20 cellular contexts compared by ENCODE assay signal in the genomic region with DNA sequence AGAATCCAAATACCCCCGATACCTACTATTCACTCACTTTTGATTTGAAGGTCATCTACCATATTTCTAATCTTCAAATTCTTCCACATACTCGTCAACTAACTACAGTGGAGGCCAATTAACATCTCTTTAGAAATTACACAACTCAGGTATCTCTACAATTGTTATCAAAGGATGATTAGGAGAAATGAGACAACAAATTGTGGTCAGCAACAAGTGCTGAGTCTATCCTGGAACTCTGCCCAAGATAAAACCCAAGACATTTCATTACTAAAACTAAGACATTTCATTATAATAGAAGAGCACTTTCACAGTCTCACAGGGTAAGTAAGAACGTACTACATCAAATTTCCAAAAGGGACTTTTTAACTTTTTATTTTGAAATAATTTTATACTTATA.
DNase-seq lines count a peak whose midpoint lies in the region; ATAC-seq and TF ChIP-seq lines count a peak whose summit lies in the region.
"Had no signal": no experiment of that assay in that cellular context is flagged by ENCODE, and none has a peak within 500 bp of the region (broad histone marks: within the 10 kb centered on the region; RNA-seq: fewer than 3 reads in every experiment).

No MANE protein-coding gene starts in this region.

- H3K4me1 Mint-ChIP-seq in GM23338 = peaks cover 11% of the 10 kb centered on the region
- peaks cover 4 to 9% (median 5%) of the 10 kb centered on the region in 7 donors for H3K4me1 Mint-ChIP-seq in naive thymus-derived CD4-positive, alpha-beta T cell
- peaks cover 24% of the 10 kb centered on the region for H3K4me1 Mint-ChIP-seq in activated CD4-positive, alpha-beta T cell treated with anti-CD3 and anti-CD28 coated beads for 36 hours

- H3K27me3 Mint-ChIP-seq in GM23338 (ENCODE audit: insufficient read depth, low read depth, poor library complexity) = no peaks in the 10 kb centered on the region
- H3K27me3 Mint-ChIP-seq in naive thymus-derived CD4-positive, alpha-beta T cell = no peaks in the 10 kb centered on the region
- no peaks in the 10 kb centered on the region for H3K27me3 Mint-ChIP-seq in activated CD4-positive, alpha-beta T cell treated with anti-CD3 and anti-CD28 coated beads for 36 hours
- H3K27me3 Mint-ChIP-seq: B cell; CD4-positive, CD25-positive, alpha-beta regulatory T cell had no signal

- H3K27me3 ChIP-seq in GM23338 (ENCODE audit: insufficient read depth) = no peaks in the 10 kb centered on the region
- no peaks in the 10 kb centered on the region for H3K27me3 ChIP-seq in naive thymus-derived CD4-positive, alpha-beta T cell (ENCODE audit: control insufficient read depth in 2 of 2, insufficient read depth in 2 of 2, low read length in 2 of 2)
- H3K27me3 ChIP-seq: BLaER1 had no signal

- H2AFZ ChIP-seq in GM23338 = no peak overlapping the region

- ATAC-seq in GM23338 (no peak), GM21619 (IDR thresholded peaks at IDR 0.05; ENCODE audit: unreplicated experiment) (no peak), HG02973 (IDR thresholded peaks at IDR 0.05; ENCODE audit: unreplicated experiment) (no peak)
- ATAC-seq in naive thymus-derived CD4-positive, alpha-beta T cell = peak; percentile 36
- no peak for ATAC-seq in activated CD4-positive, alpha-beta T cell treated with anti-CD3 and anti-CD28 coated beads for 36 hours
- ATAC-seq: CD8-positive, alpha-beta T cell; GM12878 had no signal

- POLR2A ChIA-PET in naive thymus-derived CD4-positive, alpha-beta T cell (lab: Charles Lee) = no interaction called here
- POLR2A ChIA-PET in activated CD4-positive, alpha-beta T cell treated with anti-CD3 and anti-CD28 coated beads for 36 hours (lab: Charles Lee) = no interaction called here

- H3K9me2 ChIP-seq in GM23338 (ENCODE audit: insufficient read depth) = no peaks in the 10 kb centered on the region

- DNase-seq in GM23338 (ENCODE audit: low spot score) = no peak
- peak; percentile 38 for DNase-seq in NCI-H226
- DNase-seq in astrocyte of the hippocampus (ENCODE audit: low read depth, low spot score) = peak; percentile 9
- no peak for DNase-seq in naive thymus-derived CD4-positive, alpha-beta T cell
- no peak for DNase-seq in activated CD4-positive, alpha-beta T cell treated with anti-CD3 and anti-CD28 coated beads for 36 hours
- no peak for DNase-seq in NCI-H748 (lab: John Stamatoyannopoulos, UW; ENCODE audit: unreplicated experiment)
- DNase-seq: Caco-2; CD4-positive, CD25-positive, alpha-beta regulatory T cell; CD8-positive, alpha-beta T cell; DMS153; DND-41; H7; HCEC 1CT had no signal

- H3K4me1 ChIP-seq in GM23338 (ENCODE audit: insufficient read depth) = peaks cover 4% of the 10 kb centered on the region; the same call in 1 of the 2 replicates
- no peaks in the 10 kb centered on the region for H3K4me1 ChIP-seq in naive thymus-derived CD4-positive, alpha-beta T cell (ENCODE audit: control insufficient read depth in 2 of 2, insufficient read depth in 2 of 2, low read length in 2 of 2)
- H3K4me1 ChIP-seq: BLaER1 had no signal

- H4K20me1 ChIP-seq in GM23338 (replicated peaks; ENCODE audit: insufficient read depth) = 0 out of 2 replicates have a peak, but pooled peaks cover 4% of the 10 kb centered on the region

- H3K79me2 ChIP-seq in GM23338 (replicated peaks; ENCODE audit: insufficient read depth) = peaks cover 4% of the 10 kb centered on the region; the same call in 1 of the 2 replicates

- H3K36me3 Mint-ChIP-seq in GM23338 (ENCODE audit: low read depth) = no peaks in the 10 kb centered on the region
- peaks cover 0 to 12% (median 0%) of the 10 kb centered on the region in 5 donors for H3K36me3 Mint-ChIP-seq in naive thymus-derived CD4-positive, alpha-beta T cell
- H3K36me3 Mint-ChIP-seq in activated CD4-positive, alpha-beta T cell treated with anti-CD3 and anti-CD28 coated beads for 36 hours (ENCODE audit: low read depth) = no peaks in the 10 kb centered on the region
- H3K36me3 Mint-ChIP-seq: CD4-positive, CD25-positive, alpha-beta regulatory T cell; CD8-positive, alpha-beta T cell had no signal

- H3K27ac ChIP-seq in GM23338 (ENCODE audit: low read depth) = no peak overlapping the region
- H3K27ac ChIP-seq in naive thymus-derived CD4-positive, alpha-beta T cell (ENCODE audit: low read depth, low read length) = no peak overlapping the region
- H3K27ac ChIP-seq: 22Rv1, BLaER1, C4-2B had no signal

- no peak overlapping the region for H3K4me2 ChIP-seq in GM23338
- H3K4me2 ChIP-seq: BLaER1 had no signal

- no peaks in the 10 kb centered on the region for H3K36me3 ChIP-seq in GM23338 (ENCODE audit: insufficient read depth)
- no peaks in the 10 kb centered on the region for H3K36me3 ChIP-seq in naive thymus-derived CD4-positive, alpha-beta T cell (ENCODE audit: control insufficient read depth in 2 of 3, insufficient read depth in 3 of 3, low read length in 3 of 3)
- H3K36me3 ChIP-seq: BLaER1 had no signal

- H3K4me3 Mint-ChIP-seq in GM23338 = no peak overlapping the region
- no peak overlapping the region for H3K4me3 Mint-ChIP-seq in naive thymus-derived CD4-positive, alpha-beta T cell
- H3K4me3 Mint-ChIP-seq in activated CD4-positive, alpha-beta T cell treated with anti-CD3 and anti-CD28 coated beads for 36 hours = no peak overlapping the region
- H3K4me3 Mint-ChIP-seq: B cell; CD4-positive, CD25-positive, alpha-beta regulatory T cell; CD8-positive, alpha-beta T cell had no signal

- no peak for TF ChIP-seq CTCF in GM23338 (conservative IDR thresholded peaks at IDR 0.05; ENCODE audit: low read depth in 2 of 2)

- H3F3A ChIP-seq in GM23338 (replicated peaks; ENCODE audit: low read depth) = no peaks in the 10 kb centered on the region

- H3K4me3 ChIP-seq in GM23338 = no peak overlapping the region
- no peak overlapping the region for H3K4me3 ChIP-seq in naive thymus-derived CD4-positive, alpha-beta T cell (ENCODE audit: low read length)
- H3K4me3 ChIP-seq: BLaER1, GM12878 had no signal

- CTCF ChIA-PET in naive thymus-derived CD4-positive, alpha-beta T cell (lab: Charles Lee) = no interaction called here
- CTCF ChIA-PET in activated CD4-positive, alpha-beta T cell treated with anti-CD3 and anti-CD28 coated beads for 36 hours (lab: Charles Lee) = interaction anchor here (1.1 kb wide), 1 partner anchor 23 kb away, joined by 3 read pairs; no protein-coding TSS in a partner anchor

- H3K27ac Mint-ChIP-seq in GM23338 = peak overlapping the region; percentile 9; the same call in 1 of the 2 replicates
- H3K27ac Mint-ChIP-seq in naive thymus-derived CD4-positive, alpha-beta T cell = no peak overlapping the region
- H3K27ac Mint-ChIP-seq in activated CD4-positive, alpha-beta T cell treated with anti-CD3 and anti-CD28 coated beads for 36 hours = no peak overlapping the region
- H3K27ac Mint-ChIP-seq: B cell; CD8-positive, alpha-beta T cell had no signal

- no peaks in the 10 kb centered on the region for H3K9me3 ChIP-seq in naive thymus-derived CD4-positive, alpha-beta T cell (ENCODE audit: control insufficient read depth in 2 of 3, low read length in 3 of 3)
- H3K9me3 ChIP-seq: BLaER1, Caco-2 had no signal

- intact Hi-C loops in naive thymus-derived CD4-positive, alpha-beta T cell (cut with micrococcal nuclease) = no loop called here
- intact Hi-C loops in activated CD4-positive, alpha-beta T cell treated with anti-CD3 and anti-CD28 coated beads for 36 hours (cut with DNase I, micrococcal nuclease) = no loop called here

- no peaks in the 10 kb centered on the region for H3K9me3 Mint-ChIP-seq in GM23338
- H3K9me3 Mint-ChIP-seq in naive thymus-derived CD4-positive, alpha-beta T cell = peaks cover 0 to 1% (median 0%) of the 10 kb centered on the region in 11 donors
- no peaks in the 10 kb centered on the region for H3K9me3 Mint-ChIP-seq in activated CD4-positive, alpha-beta T cell treated with anti-CD3 and anti-CD28 coated beads for 36 hours (ENCODE audit: low read depth)
- H3K9me3 Mint-ChIP-seq: CD4-positive, CD25-positive, alpha-beta regulatory T cell; CD8-positive, alpha-beta T cell had no signal

TF ChIP-seq in GM23338, 12 proteins besides CTCF, POLR2A, EP300 and RAD21:
- no peak for TF ChIP-seq POLR2AphosphoS5 (IDR thresholded peaks at IDR 0.05; ENCODE audit: low read depth)
- TF ChIP-seq NANOG (IDR thresholded peaks at IDR 0.05; ENCODE audit: borderline replicate concordance) = no peak
- no peak for TF ChIP-seq STAT1 (IDR thresholded peaks at IDR 0.05; ENCODE audit: unreplicated experiment)

Comparison
In these comparisons a context has a peak if more than half of its experiments do, and no peak if none do; other contexts are left out.
1. DNase-seq: peak in NCI-H226 (single experiment) and astrocyte of the hippocampus (single experiment); none in GM23338 (single experiment), naive thymus-derived CD4-positive, alpha-beta T cell (0 of 9), activated CD4-positive, alpha-beta T cell treated with anti-CD3 and anti-CD28 coated beads for 36 hours (single experiment) and NCI-H748 (single experiment).